Comparison of ENCODE assay signal across 26 cellular contexts in genomic region chr7:45131891-45132290, GRCh38. TPM values are rescaled to one million over a fixed set of nuclear protein-coding genes. Genes with fewer than 3 reads are reported as not detected.
A peak's percentile ranks its signal among the peaks of the same experiment; 100 is the strongest.
DNase-seq lines count a peak whose midpoint lies in the region; ATAC-seq and TF ChIP-seq lines count a peak whose summit lies in the region.
"Had no signal": no experiment of that assay in that cellular context is flagged by ENCODE, and none has a peak within 500 bp of the region (broad histone marks: within the 10 kb centered on the region; RNA-seq: fewer than 3 reads in every experiment).

No MANE protein-coding gene starts in this region.

- no peak overlapping the region for H3K27ac ChIP-seq in spleen
- H3K27ac ChIP-seq: A549, SJCRH30 had no signal

- intact Hi-C loops in spleen (cut with DNase I; ENCODE audit: low total_unique reads), result loop anchor here (10.0 kb wide), 1 partner anchor 547 kb away; the partner anchor contains the start of gene TMED4

- H3K4me1 ChIP-seq in spleen, result peaks cover 0 to 11% (median 2%) of the 10 kb centered on the region in 6 donors
- H3K4me1 ChIP-seq: A549, HAP-1, SJCRH30 had no signal

- TF ChIP-seq CTCF in chondrocyte (IDR thresholded peaks at IDR 0.05) (no peak), spleen (IDR thresholded peaks at IDR 0.05 in 8 of 11, conservative IDR thresholded peaks at IDR 0.05 in 3 of 11) (no peak)

- H3K9me3 ChIP-seq in spleen, result no peaks in the 10 kb centered on the region
- H3K9me3 ChIP-seq: A549, HAP-1, MG63, SJCRH30 had no signal

- no peak overlapping the region for H3K27ac Mint-ChIP-seq in chondrocyte (ENCODE audit: unreplicated experiment)
- H3K27ac Mint-ChIP-seq: GM23338 had no signal

- H3K9me3 Mint-ChIP-seq in chondrocyte (ENCODE audit: low read depth), result no peaks in the 10 kb centered on the region
- H3K9me3 Mint-ChIP-seq: CD8-positive, alpha-beta memory T cell; GM23338 had no signal

- no peak for ATAC-seq in GM18517 (IDR thresholded peaks at IDR 0.05; ENCODE audit: unreplicated experiment)
- no peak for ATAC-seq in GM18502 (IDR thresholded peaks at IDR 0.05; ENCODE audit: poor library complexity, unreplicated experiment)
- ATAC-seq: A549, GM23338, PC-3, SK-N-SH treated with all-trans-retinoic acid at 6 μM for 48 hours had no signal

- no peak for TF ChIP-seq POLR2A in spleen (IDR thresholded peaks at IDR 0.05)

- no peak overlapping the region for H3K4me3 ChIP-seq in H7 (ENCODE audit: insufficient read depth, low read depth, low read length)
- no peak overlapping the region for H3K4me3 ChIP-seq in spleen
- H3K4me3 ChIP-seq: A549, GM23338, HAP-1, MG63, SJCRH30 had no signal

- H3K27me3 Mint-ChIP-seq in chondrocyte (ENCODE audit: low read depth), result no peaks in the 10 kb centered on the region
- H3K27me3 Mint-ChIP-seq: CD8-positive, alpha-beta memory T cell had no signal

- no peak overlapping the region for H3K4me3 Mint-ChIP-seq in chondrocyte (ENCODE audit: unreplicated experiment)
- H3K4me3 Mint-ChIP-seq: GM23338 had no signal

- DNase-seq in CD1c-positive myeloid dendritic cell (ENCODE audit: extremely low spot score), result peak; percentile 10
- peak; percentile 46 for DNase-seq in H7
- peak; percentile 59 for DNase-seq in chondrocyte (ENCODE audit: low spot score)
- DNase-seq in spleen, result peak; percentile 49
- no peak for DNase-seq in COLO668 (lab: John Stamatoyannopoulos, UW; ENCODE audit: unreplicated experiment)
- DNase-seq: AML-193; C1 segment of cervical spinal cord; Calu3; CD8-positive, alpha-beta memory T cell; IMR-90; KG1; MG63; NCI-H1105 treated with DMSO at 0.1 percent for 48 hours; NCI-H146; NCI-H1930; NCI-H2107; NCI-H524 treated with DMSO at 0.1 percent for 48 hours; NCI-H774; PC-3; SJCRH30 had no signal

- H3K4me1 Mint-ChIP-seq in chondrocyte (ENCODE audit: low read depth), result no peaks in the 10 kb centered on the region

- H3K36me3 Mint-ChIP-seq in chondrocyte (ENCODE audit: low read depth), result no peaks in the 10 kb centered on the region
- H3K36me3 Mint-ChIP-seq: CD8-positive, alpha-beta memory T cell had no signal

- H3K36me3 ChIP-seq in H7 (replicated peaks; ENCODE audit: control insufficient read depth, insufficient read depth, low read length), result no peaks in the 10 kb centered on the region
- H3K36me3 ChIP-seq in spleen, result no peaks in the 10 kb centered on the region
- H3K36me3 ChIP-seq: HAP-1, MG63, SJCRH30 had no signal

- no peaks in the 10 kb centered on the region for H3K27me3 ChIP-seq in H7 (ENCODE audit: control insufficient read depth, insufficient read depth, low read length)
- H3K27me3 ChIP-seq in spleen (replicated peaks in 1 of 7), result no peaks in the 10 kb centered on the region
- H3K27me3 ChIP-seq: MG63 had no signal

- WGBS in spleen, 5 donors, result 69 to 93% (median 86%) methylated on average over 4 of the region's 4 CpGs

RNA-seq across cellular contexts. Expression of gene TBRG4, which starts 20.4 kb away (rescaled TPM):
- 234 and 238 TPM in 2 replicates for total RNA-seq in H7 (2014; rRNA removed; shearing (Covaris generic))
- total RNA-seq in chondrocyte (39.5 to 45.7 TPM (median 43.7 TPM) in 3 replicates), spleen (10 to 100 TPM; 37.9 to 77.1 (median 67.4) TPM)
- polyA plus RNA-seq in spleen, result 10 to 100 TPM; 42.9 to 59.9 (median 46.2) TPM

RNA-seq across cellular contexts. Expression of gene RAMP3, which starts 25.7 kb away (rescaled TPM):
- 0.11 and 0.31 TPM in 2 replicates for total RNA-seq in H7 (2014; rRNA removed; shearing (Covaris generic))
- not detected in 3 replicates for total RNA-seq in chondrocyte
- total RNA-seq in spleen, result 10 to 100 TPM in 5 of 7 donors, 1 to 10 TPM in 2; 6.3 to 27.8 (median 11.8) TPM
- polyA plus RNA-seq in spleen, result 10 to 100 TPM; 14.2 to 21.6 (median 18.9) TPM
- total RNA-seq: Calu3; CD8-positive, alpha-beta memory T cell; IMR-90; PC-3; SJCRH30 had no signal
- polyA plus RNA-seq: A549; CD8-positive, alpha-beta memory T cell; IMR-90 had no signal

RNA-seq across cellular contexts. Expression of gene NACAD, which starts 43.1 kb away (rescaled TPM):
- total RNA-seq in H7 (2014; rRNA removed; shearing (Covaris generic)), result 1.5 and 1.7 TPM in 2 replicates
- total RNA-seq in chondrocyte, result 12.4 to 21.9 TPM (median 19.0 TPM) in 3 replicates
- 1 to 10 TPM; 1.2 to 6.2 (median 3.4) TPM for total RNA-seq in spleen
- 1 to 10 TPM in 1 of 3 donors, under 1 TPM in 2; 0.30 to 1.0 (median 0.30) TPM for polyA plus RNA-seq in spleen
